10 cellular contexts compared by ENCODE assay signal in genomic region chr4:4866833-4867744, GRCh38. TPM values are rescaled to one million over a fixed set of nuclear protein-coding genes. Genes with fewer than 3 reads are reported as not detected.
A peak's percentile ranks its signal among the peaks of the same experiment; 100 is the strongest.
DNase-seq lines count a peak whose midpoint lies in the region; ATAC-seq and TF ChIP-seq lines count a peak whose summit lies in the region.
"Had no signal": no experiment of that assay in that cellular context is flagged by ENCODE, and none has a peak within 500 bp of the region (broad histone marks: within the 10 kb centered on the region; RNA-seq: fewer than 3 reads in every experiment).

No MANE protein-coding gene starts in this region.

- H3K4me2 ChIP-seq in BLaER1 = peak overlapping the region; percentile 71

- peak overlapping the region; percentile 48 for H3K4me3 ChIP-seq in BLaER1
- peak overlapping the region; percentile 46; the same call in 1 of the 2 replicates for H3K4me3 ChIP-seq in HUES48 (ENCODE audit: low read depth, low read length)
- H3K4me3 ChIP-seq in endodermal cell (ENCODE audit: low read length) = peak overlapping the region; percentile 77

- peak; percentile 72 for TF ChIP-seq CTCF in endodermal cell (conservative IDR thresholded peaks at IDR 0.05)
- no peak for TF ChIP-seq CTCF in omental fat pad (IDR thresholded peaks at IDR 0.05)

- H3K27ac ChIP-seq in BLaER1 = no peak overlapping the region
- no peak overlapping the region for H3K27ac ChIP-seq in HUES48 (ENCODE audit: low read depth, low read length)
- H3K27ac ChIP-seq in endodermal cell (ENCODE audit: low read depth, low read length) = no peak overlapping the region
- H3K27ac ChIP-seq: tibial artery had no signal

- no peaks in the 10 kb centered on the region for H3K9me3 Mint-ChIP-seq in endodermal cell

- H3K9me3 ChIP-seq in BLaER1 (no peaks in the 10 kb centered on the region), HUES48 (ENCODE audit: control insufficient read depth, insufficient read depth, low read length) (peaks cover 3% of the 10 kb centered on the region; the same call in 1 of the 2 replicates), endodermal cell (ENCODE audit: control insufficient read depth, low read length) (no peaks in the 10 kb centered on the region)
- H3K9me3 ChIP-seq: tibial artery had no signal

- H3K9ac ChIP-seq in BLaER1 = no peak overlapping the region
- no peak overlapping the region for H3K9ac ChIP-seq in HUES48 (ENCODE audit: low read depth, low read length)
- no peak overlapping the region for H3K9ac ChIP-seq in endodermal cell (ENCODE audit: extremely low read depth, low read length, poor library complexity, severe bottlenecking)

- H4K20me1 ChIP-seq in BLaER1 = peaks cover 98% of the 10 kb centered on the region

- H3K4me1 ChIP-seq in BLaER1 (peaks cover 25% of the 10 kb centered on the region), HUES48 (ENCODE audit: control insufficient read depth, insufficient read depth, low read length) (peaks cover 27% of the 10 kb centered on the region), endodermal cell (ENCODE audit: control insufficient read depth, insufficient read depth, low read length) (no peaks in the 10 kb centered on the region)

- H3K27ac Mint-ChIP-seq in endodermal cell = no peak overlapping the region

- DNase-seq in endodermal cell = peak; percentile 92
- DNase-seq in omental fat pad (ENCODE audit: low spot score) = no peak
- DNase-seq in NCI-H2029 treated with DMSO at 0.1 percent for 48 hours (lab: John Stamatoyannopoulos, UW) = no peak
- no peak for DNase-seq in SIG-M5 treated with dmso at 0.1 percent for 504 hours (lab: John Stamatoyannopoulos, UW; ENCODE audit: unreplicated experiment)
- no peak for DNase-seq in GM19240 (ENCODE audit: insufficient read length, low spot score)
- DNase-seq in NCI-H146 treated with DMSO at 0.1 percent for 48 hours (lab: John Stamatoyannopoulos, UW; ENCODE audit: unreplicated experiment) = no peak
- DNase-seq: tibial artery had no signal

- H3K27me3 ChIP-seq in BLaER1 = peaks cover 100% of the 10 kb centered on the region
- H3K27me3 ChIP-seq in HUES48 (ENCODE audit: control insufficient read depth, insufficient read depth, low read length) = peaks cover 100% of the 10 kb centered on the region
- H3K27me3 ChIP-seq in endodermal cell (ENCODE audit: control insufficient read depth, insufficient read depth, low read length, poor library complexity, severe bottlenecking) = peaks cover 100% of the 10 kb centered on the region

- H3K4me1 Mint-ChIP-seq in endodermal cell = peaks cover 26% of the 10 kb centered on the region

- peak; percentile 34 for ATAC-seq in omental fat pad (ENCODE audit: low FRiP score)
- ATAC-seq: Panc1 had no signal

- WGBS in endodermal cell (ENCODE audit: insufficient coverage in 1 of 2, insufficient read length in 1 of 2), 2 experiments = 2% methylated on average over 29 to 69 of the region's 69 CpGs

- H3K4me3 Mint-ChIP-seq in endodermal cell = peak overlapping the region; percentile 58

- H3K36me3 ChIP-seq in BLaER1 (no peaks in the 10 kb centered on the region), HUES48 (ENCODE audit: control insufficient read depth, insufficient read depth, low read length) (no peaks in the 10 kb centered on the region), endodermal cell (ENCODE audit: control insufficient read depth, insufficient read depth, low read length) (no peaks in the 10 kb centered on the region)

- H3K27me3 Mint-ChIP-seq in endodermal cell (ENCODE audit: insufficient read depth) = peaks cover 35% of the 10 kb centered on the region

- H3K36me3 Mint-ChIP-seq in endodermal cell (ENCODE audit: low read depth) = no peaks in the 10 kb centered on the region

RNA-seq across cellular contexts. Expression of gene MSX1, which starts 7.6 kb away (rescaled TPM):
- total RNA-seq in endodermal cell (1 to 10 TPM in 1 of 2 donors, under 1 TPM in 1; 0.46 to 1.3 TPM), omental fat pad (10 to 100 TPM in 3 of 4 donors, 1 to 10 TPM in 1; 9.7 to 20.5 (median 14.2) TPM)
- 60.2 TPM for polyA plus RNA-seq in endodermal cell (2013, experiment 1 of 2)
- 43.4 TPM for polyA plus RNA-seq in endodermal cell (2013, experiment 2 of 2)

Comparison
In these comparisons a context has a peak if more than half of its experiments do, and no peak if none do; other contexts are left out.
1. RNA of gene MSX1, which starts 7.6 kb away (total RNA-seq): 9.7 to 20.5 TPM in omental fat pad; 0.46 to 1.3 TPM in endodermal cell; every median in the first group is over 4 times any median in the second.
2. Peak in every context shown above with its lines, with median percentiles within 50 percentile points of each other: H3K4me3 ChIP-seq.